1 cellular context compared by ENCODE assay signal in genomic region chr10:24893127-24893526, GRCh38.
TF ChIP-seq lines count a peak whose summit lies in the region.

No MANE protein-coding gene starts in this region.

TF ChIP-seq in GM23338, 12 proteins besides CTCF, POLR2A, EP300 and RAD21:
- no peak for TF ChIP-seq ZNF331 (CRISPR knock-in tag; IDR thresholded peaks at IDR 0.05; ENCODE audit: low read depth)
